In genomic region chr14:24734917-24735500, GRCh38 we compare ENCODE assay signal across 8 cellular contexts.
DNase-seq lines count a peak whose midpoint lies in the region; ATAC-seq and TF ChIP-seq lines count a peak whose summit lies in the region.

No MANE protein-coding gene starts in this region.

- H3K27ac Mint-ChIP-seq in CD8-positive, alpha-beta T cell = no peak overlapping the region
- no peak overlapping the region for H3K27ac Mint-ChIP-seq in activated CD4-positive, alpha-beta T cell treated with anti-CD3 and anti-CD28 coated beads, Interleukin-2, amount 10 ng/mL, durations not matched to agents 24 days and 14 days

- H3K27me3 ChIP-seq in CD8-positive, alpha-beta T cell (ENCODE audit: insufficient read depth, low read length) = no peaks in the 10 kb centered on the region
- H3K27me3 ChIP-seq in heart left ventricle = no peaks in the 10 kb centered on the region

- CTCF ChIA-PET in CD8-positive, alpha-beta T cell (lab: Charles Lee) = interaction anchor here (0.8 kb wide), 2 partner anchors 10 to 106 kb away, joined by 3 to 5 read pairs; no protein-coding TSS in a partner anchor

- H3K27ac ChIP-seq in CD8-positive, alpha-beta T cell (ENCODE audit: low read depth, low read length) = no peak overlapping the region
- H3K27ac ChIP-seq in heart left ventricle = no peak overlapping the region

- intact Hi-C loops in CD8-positive, alpha-beta T cell (cut with DNase I, micrococcal nuclease) = no loop called here
- intact Hi-C loops in activated CD4-positive, alpha-beta T cell treated with anti-CD3 and anti-CD28 coated beads, Interleukin-2, amount 10 ng/mL, durations not matched to agents 24 days and 14 days (cut with micrococcal nuclease) = no loop called here
- intact Hi-C loops in heart left ventricle (cut with DNase I) = loop anchor here (1.0 to 10.0 kb wide), 14 partner anchors 67 to 670 kb away; no protein-coding TSS in a partner anchor

- no peak for ATAC-seq in CD8-positive, alpha-beta T cell
- ATAC-seq in heart left ventricle (peak in 3 of 4 donors; percentile 61 to 72 (median 71)), GM21825 (IDR thresholded peaks at IDR 0.05; ENCODE audit: unreplicated experiment) (no peak), HG02973 (IDR thresholded peaks at IDR 0.05; ENCODE audit: unreplicated experiment) (no peak)

- no peak overlapping the region for H3K4me3 Mint-ChIP-seq in CD8-positive, alpha-beta T cell
- H3K4me3 Mint-ChIP-seq in activated CD4-positive, alpha-beta T cell treated with anti-CD3 and anti-CD28 coated beads, Interleukin-2, amount 10 ng/mL, durations not matched to agents 24 days and 14 days = no peak overlapping the region

- no peaks in the 10 kb centered on the region for H3K4me1 ChIP-seq in CD8-positive, alpha-beta T cell (ENCODE audit: insufficient read depth, low read length)
- no peaks in the 10 kb centered on the region for H3K4me1 ChIP-seq in heart left ventricle

- no peak for TF ChIP-seq POLR2A in heart left ventricle (IDR thresholded peaks at IDR 0.05)

- peaks cover 12% of the 10 kb centered on the region for H3K27me3 Mint-ChIP-seq in CD8-positive, alpha-beta T cell (ENCODE audit: low read depth)
- peaks cover 5% of the 10 kb centered on the region for H3K27me3 Mint-ChIP-seq in activated CD4-positive, alpha-beta T cell treated with anti-CD3 and anti-CD28 coated beads, Interleukin-2, amount 10 ng/mL, durations not matched to agents 24 days and 14 days

- POLR2A ChIA-PET in CD8-positive, alpha-beta T cell (lab: Charles Lee) = no interaction called here

- TF ChIP-seq CTCF in CD8-positive, alpha-beta T cell (IDR thresholded peaks at IDR 0.05) = peak; percentile 58
- TF ChIP-seq CTCF in heart left ventricle (IDR thresholded peaks at IDR 0.05) = peak; percentile 65 to 92 (median 82)

- no peak overlapping the region for H3K4me3 ChIP-seq in CD8-positive, alpha-beta T cell (ENCODE audit: low read depth, low read length)
- no peak overlapping the region for H3K4me3 ChIP-seq in heart left ventricle

- WGBS in heart left ventricle, 4 donors = 22 to 25% (median 24%) methylated on average over 9 of the region's 9 CpGs

- no peaks in the 10 kb centered on the region for H3K36me3 Mint-ChIP-seq in CD8-positive, alpha-beta T cell
- no peaks in the 10 kb centered on the region for H3K36me3 Mint-ChIP-seq in activated CD4-positive, alpha-beta T cell treated with anti-CD3 and anti-CD28 coated beads, Interleukin-2, amount 10 ng/mL, durations not matched to agents 24 days and 14 days (ENCODE audit: low read depth)

- H3K9me3 ChIP-seq in CD8-positive, alpha-beta T cell (ENCODE audit: low read length) = no peaks in the 10 kb centered on the region
- H3K9me3 ChIP-seq in heart left ventricle = peaks cover 0 to 5% (median 0%) of the 10 kb centered on the region in 12 donors

- no peaks in the 10 kb centered on the region for H3K36me3 ChIP-seq in CD8-positive, alpha-beta T cell (ENCODE audit: insufficient read depth, low read length)
- no peaks in the 10 kb centered on the region for H3K36me3 ChIP-seq in heart left ventricle

- no peaks in the 10 kb centered on the region for H3K9me3 Mint-ChIP-seq in CD8-positive, alpha-beta T cell
- peaks cover 5% of the 10 kb centered on the region for H3K9me3 Mint-ChIP-seq in activated CD4-positive, alpha-beta T cell treated with anti-CD3 and anti-CD28 coated beads, Interleukin-2, amount 10 ng/mL, durations not matched to agents 24 days and 14 days

- peaks cover 3% of the 10 kb centered on the region for H3K4me1 Mint-ChIP-seq in CD8-positive, alpha-beta T cell (ENCODE audit: low read depth)
- H3K4me1 Mint-ChIP-seq in activated CD4-positive, alpha-beta T cell treated with anti-CD3 and anti-CD28 coated beads, Interleukin-2, amount 10 ng/mL, durations not matched to agents 24 days and 14 days = no peaks in the 10 kb centered on the region

- peak in 2 of 7 experiments; percentile 9 to 14 for DNase-seq in CD8-positive, alpha-beta T cell
- DNase-seq in H4 (ENCODE audit: low spot score) (peak; percentile 71), NCI-H2196 (lab: John Stamatoyannopoulos, UW; ENCODE audit: unreplicated experiment) (peak; percentile 47), heart left ventricle (peak in 3 of 5 donors; percentile 30 to 44 (median 39)), renal cortical epithelial cell (ENCODE audit: low read depth) (peak; percentile 46)
- peak; percentile 76 for DNase-seq in activated CD4-positive, alpha-beta T cell treated with anti-CD3 and anti-CD28 coated beads, Interleukin-2, amount 10 ng/mL, durations not matched to agents 24 days and 14 days

Comparison
In these comparisons a context has a peak if more than half of its experiments do, and no peak if none do; other contexts are left out.
1. ATAC-seq: peak in heart left ventricle (3 of 4); none in CD8-positive, alpha-beta T cell (single experiment), GM21825 (single experiment) and HG02973 (single experiment).
2. intact Hi-C loops: an anchor here in heart left ventricle (1.0 to 10.0 kb wide); none called in CD8-positive, alpha-beta T cell and activated CD4-positive, alpha-beta T cell treated with anti-CD3 and anti-CD28 coated beads, Interleukin-2, amount 10 ng/mL, durations not matched to agents 24 days and 14 days.